1 cellular context compared by ENCODE assay signal in the genomic region with DNA sequence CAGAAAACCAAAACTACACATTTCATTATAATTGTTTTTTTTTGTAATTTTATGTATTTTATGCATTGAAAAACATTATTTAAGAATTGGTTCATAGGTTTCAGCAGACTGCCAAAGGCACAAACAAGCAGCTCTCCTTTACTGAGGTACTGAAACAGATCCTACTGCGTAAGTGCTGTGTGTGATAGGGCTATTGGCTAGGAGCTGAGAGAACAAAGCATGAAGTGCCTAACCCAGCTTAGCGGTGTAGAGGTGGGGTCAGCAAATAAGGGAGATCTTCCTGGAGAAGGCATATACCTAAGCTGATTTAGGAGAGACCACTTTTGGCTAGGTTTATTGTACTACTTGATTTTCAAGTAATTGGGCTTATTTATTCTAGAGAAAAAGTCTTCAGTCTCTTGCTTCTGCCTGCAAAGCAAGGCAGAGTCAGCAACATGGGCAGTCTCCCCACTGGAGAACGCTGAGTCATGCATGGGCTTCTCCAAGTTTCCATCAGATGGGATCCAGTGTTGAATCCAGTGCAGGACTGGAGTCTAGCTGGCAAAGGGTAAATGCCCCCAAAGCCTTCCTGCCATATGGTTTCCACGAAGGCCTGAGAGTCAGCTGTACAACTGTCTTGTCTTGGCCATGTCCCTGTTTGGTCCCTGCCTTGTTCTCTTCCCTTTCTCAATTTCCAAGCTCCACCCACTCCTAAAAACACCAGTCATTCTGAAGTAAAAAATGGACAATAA.
TF ChIP-seq lines count a peak whose summit lies in the region.

No MANE protein-coding gene starts in this region.

TF ChIP-seq in H1, 55 proteins besides CTCF, POLR2A, EP300 and RAD21:
- TF ChIP-seq BACH1 (IDR thresholded peaks at IDR 0.05; ENCODE audit: low read length) (peak; percentile 88), SP2 (IDR thresholded peaks at IDR 0.05; ENCODE audit: low read length) (no peak), JUN (IDR thresholded peaks at IDR 0.05; ENCODE audit: low read depth, low read length) (no peak), PHF8 (conservative IDR thresholded peaks at IDR 0.05; ENCODE audit: low read depth, low read length) (no peak), TAF7 (optimal IDR thresholded peaks at IDR 0.05; ENCODE audit: borderline replicate concordance, low read depth, low read length) (no peak), CBX5 (IDR thresholded peaks at IDR 0.05; ENCODE audit: low read depth, low read length) (no peak), MAFK (IDR thresholded peaks at IDR 0.05; ENCODE audit: low read depth, low read length) (peak; percentile 84)
- TF ChIP-seq, protein P1, sequence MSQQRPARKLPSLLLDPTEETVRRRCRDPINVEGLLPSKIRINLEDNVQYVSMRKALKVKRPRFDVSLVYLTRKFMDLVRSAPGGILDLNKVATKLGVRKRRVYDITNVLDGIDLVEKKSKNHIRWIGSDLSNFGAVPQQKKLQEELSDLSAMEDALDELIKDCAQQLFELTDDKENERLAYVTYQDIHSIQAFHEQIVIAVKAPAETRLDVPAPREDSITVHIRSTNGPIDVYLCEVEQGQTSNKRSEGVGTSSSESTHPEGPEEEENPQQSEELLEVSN (IDR thresholded peaks at IDR 0.05) = no peak
